ENCODE assay signal across 5 cellular contexts in the genomic region with DNA sequence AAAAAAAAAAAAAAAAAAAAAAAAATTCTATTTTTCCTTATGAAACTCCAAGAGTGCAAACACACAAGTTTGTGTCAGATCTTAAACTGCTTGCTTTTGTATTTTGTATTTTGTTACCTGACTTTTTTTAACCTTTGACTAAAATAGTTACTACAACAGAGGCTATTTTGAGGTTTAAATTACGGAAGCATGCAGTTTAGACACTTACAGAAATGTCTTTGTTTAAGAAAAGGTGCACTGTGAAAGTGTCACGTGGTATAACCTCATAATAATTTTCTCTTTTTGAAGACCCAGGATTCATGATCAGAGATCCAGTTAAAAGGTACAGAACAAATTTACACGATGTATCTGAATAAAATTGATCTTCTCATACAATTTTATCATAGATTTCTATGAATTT.
A peak's percentile ranks its signal among the peaks of the same experiment; 100 is the strongest.
DNase-seq lines count a peak whose midpoint lies in the region; ATAC-seq, FAIRE-seq and TF ChIP-seq lines count a peak whose summit lies in the region.
"Not testable (repeated sequence)": the region's sequence is repeated elsewhere in the genome, so short reads cannot be mapped to it uniquely, and the experiment has no call there.

No MANE protein-coding gene starts in this region.

- not testable (repeated sequence) for H3K4me2 ChIP-seq in HepG2 (ENCODE audit: low read depth, low read length)

- not testable (repeated sequence) for DNase-seq in GM12892 (ENCODE audit: insufficient read length); HepG2 (ENCODE audit: low spot score)

- WGBS in HepG2 (ENCODE audit: low lambda C conversion rate) = no CpG with 5 or more reads among the region's 3 CpGs

- in situ Hi-C loops in HepG2 (cut with HindIII; ENCODE audit: extremely low pct_ligation_motif_present, low pct_unique_long_range_greater_than_20kb) = not testable (repeated sequence)

- H3K79me2 ChIP-seq in HepG2 (ENCODE audit: insufficient read depth, low read length) = not testable (repeated sequence)

- not testable (repeated sequence) for TF ChIP-seq POLR2A in GM12892 (IDR thresholded peaks at IDR 0.05; ENCODE audit: low read depth, low read length); HepG2 (IDR thresholded peaks at IDR 0.05; ENCODE audit: insufficient read depth in 1 of 2, low read depth in 2 of 2, low read length in 2 of 2)

- FAIRE-seq in GM12892 (lab: Jason Lieb, UNC) (peak; percentile 24), HepG2 (lab: Jason Lieb, UNC) (peak; percentile 4)

- H3K36me3 ChIP-seq in HepG2 (replicated peaks in 1 of 2; ENCODE audit: control insufficient read depth in 1 of 2, insufficient read depth in 2 of 2, low read length in 2 of 2) = not testable (repeated sequence)

- H4K20me1 ChIP-seq in HepG2 (ENCODE audit: insufficient read depth, low read length) = not testable (repeated sequence)

- not testable (repeated sequence) for TF ChIP-seq CTCF in HepG2 (CRISPR knock-in tag; IDR thresholded peaks at IDR 0.05)

- H2AFZ ChIP-seq in HepG2 (ENCODE audit: low read length) = not testable (repeated sequence)

- not testable (repeated sequence) for BruUV-seq in HepG2 (replicated peaks; lab: Mats Ljungman, UMichigan)

- H3K9ac ChIP-seq in HepG2 (ENCODE audit: insufficient read depth, low read depth, low read length) = not testable (repeated sequence)

- not testable (repeated sequence) for H3K9me3 ChIP-seq in HepG2 (ENCODE audit: low read length)

- ATAC-seq in GM18867 (IDR thresholded peaks at IDR 0.05; ENCODE audit: unreplicated experiment) (peak; percentile 40), HG02798 (IDR thresholded peaks at IDR 0.05; ENCODE audit: poor library complexity, unreplicated experiment) (peak; percentile 48), HG02885 (IDR thresholded peaks at IDR 0.05; ENCODE audit: poor library complexity, unreplicated experiment) (peak; percentile 57)
- ATAC-seq in HepG2 = not testable (repeated sequence)

- CTCF ChIA-PET in HepG2 (lab: Yijun Ruan, JAX; ENCODE audit: low intra/inter-chr PET ratio, low total read pairs) = not testable (repeated sequence)

- H3K27ac ChIP-seq in HepG2 (ENCODE audit: extremely low read length, insufficient read depth, low read length) = not testable (repeated sequence)

- not testable (repeated sequence) for H3K4me1 ChIP-seq in HepG2 (ENCODE audit: insufficient read depth, low read length)

- H3K27me3 ChIP-seq in HepG2 (ENCODE audit: control insufficient read depth in 1 of 2, insufficient read depth in 2 of 2, low read length in 2 of 2) = not testable (repeated sequence)

- not testable (repeated sequence) for H3K4me3 ChIP-seq in HepG2 (replicated peaks in 1 of 3; ENCODE audit: insufficient read depth in 1 of 3, low read depth in 2 of 3, low read length in 3 of 3)

- not testable (repeated sequence) for TF ChIP-seq RAD21 in HepG2 (CRISPR knock-in tag; IDR thresholded peaks at IDR 0.05)

- intact Hi-C loops in HepG2 (cut with micrococcal nuclease; ENCODE audit: unreplicated experiment) = not testable (repeated sequence)

- POLR2A ChIA-PET in HepG2 (lab: Yijun Ruan, JAX) = not testable (repeated sequence)

- TF ChIP-seq EP300 in HepG2 (IDR thresholded peaks at IDR 0.05; ENCODE audit: low read depth in 2 of 2, low read length in 2 of 2); HepG2 (CRISPR knock-in tag; IDR thresholded peaks at IDR 0.05; ENCODE audit: borderline replicate concordance): not testable (repeated sequence)
